Comparison of ENCODE assay signal across 13 cellular contexts in the genomic region with DNA sequence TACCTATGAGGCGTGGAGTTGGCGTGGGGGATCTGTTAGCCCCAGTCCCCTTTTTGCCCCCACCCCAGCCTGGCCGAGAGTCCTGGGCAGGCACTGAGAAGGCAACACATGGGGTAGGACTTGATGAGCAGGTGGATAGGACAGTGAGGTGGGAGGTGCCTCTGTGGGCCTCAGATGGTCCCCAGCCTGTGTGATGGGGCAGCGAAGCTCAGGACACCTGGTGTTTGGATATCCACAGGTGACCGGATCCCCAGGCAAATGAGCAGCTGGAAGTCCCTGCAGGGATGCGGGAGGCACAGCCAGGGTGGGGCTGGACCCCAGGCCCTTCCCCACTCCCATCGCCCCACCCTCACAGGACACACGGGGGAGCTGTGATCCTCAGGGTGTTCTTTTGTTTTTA. TPM values are rescaled to one million over a fixed set of nuclear protein-coding genes. Genes with fewer than 3 reads are reported as not detected.
DNase-seq lines count a peak whose midpoint lies in the region; ATAC-seq and TF ChIP-seq lines count a peak whose summit lies in the region.
"Had no signal": no experiment of that assay in that cellular context is flagged by ENCODE, and none has a peak within 500 bp of the region (broad histone marks: within the 10 kb centered on the region; RNA-seq: fewer than 3 reads in every experiment).

No MANE protein-coding gene starts in this region.

- H3K27me3 ChIP-seq in BJ (ENCODE audit: control insufficient read depth, insufficient read depth, low read length) (no peaks in the 10 kb centered on the region), hepatocyte (no peaks in the 10 kb centered on the region), rectal smooth muscle tissue (ENCODE audit: control insufficient read depth, insufficient read depth, low read length) (peaks cover 3% of the 10 kb centered on the region)

- no peak overlapping the region for H3K4me3 Mint-ChIP-seq in T-cell
- no peak overlapping the region for H3K4me3 Mint-ChIP-seq in activated CD4-positive, alpha-beta T cell treated with anti-CD3 and anti-CD28 coated beads, Interleukin-2, amount 10 ng/mL, durations not matched to agents 7 days and 5 days
- H3K4me3 Mint-ChIP-seq: neural crest cell had no signal

- H3K9me3 Mint-ChIP-seq in T-cell, result no peaks in the 10 kb centered on the region
- no peaks in the 10 kb centered on the region for H3K9me3 Mint-ChIP-seq in activated CD4-positive, alpha-beta T cell treated with anti-CD3 and anti-CD28 coated beads, Interleukin-2, amount 10 ng/mL, durations not matched to agents 7 days and 5 days
- H3K9me3 Mint-ChIP-seq: neural crest cell had no signal

- 92% methylated on average over 6 of the region's 8 CpGs for WGBS in hepatocyte (ENCODE audit: low lambda C conversion rate, missing lambda C conversion rate)

- no peak overlapping the region for H3K27ac Mint-ChIP-seq in T-cell
- H3K27ac Mint-ChIP-seq in activated CD4-positive, alpha-beta T cell treated with anti-CD3 and anti-CD28 coated beads, Interleukin-2, amount 10 ng/mL, durations not matched to agents 7 days and 5 days, result no peak overlapping the region

- H3K79me2 ChIP-seq in hepatocyte, result peaks cover 97% of the 10 kb centered on the region

- no peak for ATAC-seq in T-cell (replicated peaks in 1 of 4)

- H3K36me3 ChIP-seq in BJ (ENCODE audit: control insufficient read depth, insufficient read depth, low read length), result peaks cover 51% of the 10 kb centered on the region
- H3K36me3 ChIP-seq in hepatocyte (replicated peaks; ENCODE audit: insufficient read depth, low read depth), result no peaks in the 10 kb centered on the region
- no peaks in the 10 kb centered on the region for H3K36me3 ChIP-seq in rectal smooth muscle tissue (ENCODE audit: control insufficient read depth, insufficient read depth, low read length)
- H3K36me3 ChIP-seq: adrenal gland had no signal

- H2AFZ ChIP-seq in hepatocyte, result no peak overlapping the region

- no peak overlapping the region for H3K9ac ChIP-seq in rectal smooth muscle tissue (ENCODE audit: low read length)

- CTCF ChIA-PET in BJ (lab: Yijun Ruan, JAX) (interaction anchor here (0.7 to 5.7 kb wide), 6 partner anchors 7 to 71 kb away, joined by 3 to 19 read pairs (median 4); no protein-coding TSS in a partner anchor), RWPE1 (lab: Yijun Ruan, JAX) (no interaction called here), T-cell (lab: Charles Lee) (no interaction called here)
- CTCF ChIA-PET in activated CD4-positive, alpha-beta T cell treated with anti-CD3 and anti-CD28 coated beads, Interleukin-2, amount 10 ng/mL, durations not matched to agents 7 days and 5 days (lab: Charles Lee), result no interaction called here

- no peak overlapping the region for H3K4me2 ChIP-seq in hepatocyte

- peaks cover 34% of the 10 kb centered on the region for H3K4me1 ChIP-seq in hepatocyte (ENCODE audit: insufficient read depth)
- H3K4me1 ChIP-seq in rectal smooth muscle tissue (ENCODE audit: control insufficient read depth, insufficient read depth, low read length), result no peaks in the 10 kb centered on the region
- H3K4me1 ChIP-seq: adrenal gland had no signal

- H3K27ac ChIP-seq in RWPE1, result peak overlapping the region; percentile 18; the same call in 1 of the 2 replicates
- H3K27ac ChIP-seq in hepatocyte, result peak overlapping the region; percentile 79
- peak overlapping the region; percentile 33 for H3K27ac ChIP-seq in rectal smooth muscle tissue (ENCODE audit: low read depth, low read length)

- H3K4me1 Mint-ChIP-seq in T-cell, result no peaks in the 10 kb centered on the region
- H3K4me1 Mint-ChIP-seq in activated CD4-positive, alpha-beta T cell treated with anti-CD3 and anti-CD28 coated beads, Interleukin-2, amount 10 ng/mL, durations not matched to agents 7 days and 5 days, result no peaks in the 10 kb centered on the region

- TF ChIP-seq CTCF in BJ (IDR thresholded peaks at IDR 0.05; ENCODE audit: insufficient read depth, low read depth, low read length) (peak; percentile 13; the same call in 1 of the 2 replicates), RWPE1 (conservative IDR thresholded peaks at IDR 0.05; ENCODE audit: low read depth) (no peak), hepatocyte (IDR thresholded peaks at IDR 0.05; ENCODE audit: poor library complexity) (no peak)

- DNase-seq in BJ (ENCODE audit: low read depth) (no peak), RWPE1 (ENCODE audit: low spot score) (no peak), hepatocyte (ENCODE audit: low spot score) (no peak), T-cell (no peak), NCI-H1092 (lab: John Stamatoyannopoulos, UW) (no peak), dedifferentiated amniotic fluid mesenchymal stem cell (ENCODE audit: extremely low spot score) (no peak)
- no peak for DNase-seq in activated CD4-positive, alpha-beta T cell treated with anti-CD3 and anti-CD28 coated beads, Interleukin-2, amount 10 ng/mL, durations not matched to agents 7 days and 5 days
- DNase-seq: activated T-cell treated with anti-CD3 and anti-CD28 coated beads, Interleukin-2, amount 50 U/mL, for 1 hour; MV-4-11 had no signal

- POLR2A ChIA-PET in BJ (lab: Charles Lee), result no interaction called here
- POLR2A ChIA-PET in RWPE1 (lab: Yijun Ruan, JAX; ENCODE audit: low non-redundant PET), result no interaction called here
- POLR2A ChIA-PET in T-cell (lab: Charles Lee), result no interaction called here
- POLR2A ChIA-PET in activated CD4-positive, alpha-beta T cell treated with anti-CD3 and anti-CD28 coated beads, Interleukin-2, amount 10 ng/mL, durations not matched to agents 7 days and 5 days (lab: Charles Lee), result no interaction called here

- H3K36me3 Mint-ChIP-seq in T-cell, result no peaks in the 10 kb centered on the region
- H3K36me3 Mint-ChIP-seq in activated CD4-positive, alpha-beta T cell treated with anti-CD3 and anti-CD28 coated beads, Interleukin-2, amount 10 ng/mL, durations not matched to agents 7 days and 5 days (ENCODE audit: low read depth), result no peaks in the 10 kb centered on the region

- no peaks in the 10 kb centered on the region for H3K9me2 ChIP-seq in hepatocyte (replicated peaks; ENCODE audit: insufficient read depth)

- H4K20me1 ChIP-seq in hepatocyte (ENCODE audit: insufficient read depth, poor library complexity, severe bottlenecking), result peaks cover 9% of the 10 kb centered on the region

- H3K4me3 ChIP-seq in BJ (ENCODE audit: low read depth, low read length) (no peak overlapping the region), hepatocyte (no peak overlapping the region), rectal smooth muscle tissue (ENCODE audit: low read length) (no peak overlapping the region)
- H3K4me3 ChIP-seq: adrenal gland had no signal

- peaks cover 7 to 31% of the 10 kb centered on the region in 2 donors for H3K27me3 Mint-ChIP-seq in T-cell
- H3K27me3 Mint-ChIP-seq in activated CD4-positive, alpha-beta T cell treated with anti-CD3 and anti-CD28 coated beads, Interleukin-2, amount 10 ng/mL, durations not matched to agents 7 days and 5 days, result no peaks in the 10 kb centered on the region

- H3K9me3 ChIP-seq in hepatocyte (ENCODE audit: low read depth), result no peaks in the 10 kb centered on the region
- H3K9me3 ChIP-seq: adrenal gland had no signal

RNA-seq across cellular contexts. Expression of gene FBLN1, which starts 9.7 kb away (rescaled TPM):
- polyA plus RNA-seq in BJ (2011; rRNA removed) (681 and 1,033 TPM in 2 replicates), hepatocyte (669 and 709 TPM in 2 replicates)
- polyA minus RNA-seq in BJ (2011; rRNA and poly(A)+ RNA removed), result 344 and 433 TPM in 2 replicates
- total RNA-seq in hepatocyte (185 and 201 TPM in 2 replicates), T-cell (1 to 10 TPM in 2 of 5 donors, under 1 TPM in 1, not detected in 2; 0.96 to 1.5 (median 1.0) TPM)
- total RNA-seq in activated CD4-positive, alpha-beta T cell treated with anti-CD3 and anti-CD28 coated beads, Interleukin-2, amount 10 ng/mL, durations not matched to agents 7 days and 5 days, result not detected
- total RNA-seq: T-helper 1 cell treated with Interleukin-12 subunit alpha and Interleukin-12 subunit beta and Interleukin-4 antibody, amounts not matched to agents 30 ng/mL and 1 ng/mL, for 36 hours had no signal

Comparison
In these comparisons a context has a peak if more than half of its experiments do, and no peak if none do; other contexts are left out.
1. H3K27ac ChIP-seq: peak in every context shown above with its lines; median percentile 79 in hepatocyte; 33 in rectal smooth muscle tissue; 18 in RWPE1.
2. RNA of gene FBLN1, which starts 9.7 kb away (total RNA-seq): 185 to 201 TPM in hepatocyte; 0.96 to 1.5 TPM in T-cell and not detected in activated CD4-positive, alpha-beta T cell treated with anti-CD3 and anti-CD28 coated beads, Interleukin-2, amount 10 ng/mL, durations not matched to agents 7 days and 5 days; every median in the first group is over 10 times any median in the second.